ENCODE assay signal across 1 cellular context in the genomic region with DNA sequence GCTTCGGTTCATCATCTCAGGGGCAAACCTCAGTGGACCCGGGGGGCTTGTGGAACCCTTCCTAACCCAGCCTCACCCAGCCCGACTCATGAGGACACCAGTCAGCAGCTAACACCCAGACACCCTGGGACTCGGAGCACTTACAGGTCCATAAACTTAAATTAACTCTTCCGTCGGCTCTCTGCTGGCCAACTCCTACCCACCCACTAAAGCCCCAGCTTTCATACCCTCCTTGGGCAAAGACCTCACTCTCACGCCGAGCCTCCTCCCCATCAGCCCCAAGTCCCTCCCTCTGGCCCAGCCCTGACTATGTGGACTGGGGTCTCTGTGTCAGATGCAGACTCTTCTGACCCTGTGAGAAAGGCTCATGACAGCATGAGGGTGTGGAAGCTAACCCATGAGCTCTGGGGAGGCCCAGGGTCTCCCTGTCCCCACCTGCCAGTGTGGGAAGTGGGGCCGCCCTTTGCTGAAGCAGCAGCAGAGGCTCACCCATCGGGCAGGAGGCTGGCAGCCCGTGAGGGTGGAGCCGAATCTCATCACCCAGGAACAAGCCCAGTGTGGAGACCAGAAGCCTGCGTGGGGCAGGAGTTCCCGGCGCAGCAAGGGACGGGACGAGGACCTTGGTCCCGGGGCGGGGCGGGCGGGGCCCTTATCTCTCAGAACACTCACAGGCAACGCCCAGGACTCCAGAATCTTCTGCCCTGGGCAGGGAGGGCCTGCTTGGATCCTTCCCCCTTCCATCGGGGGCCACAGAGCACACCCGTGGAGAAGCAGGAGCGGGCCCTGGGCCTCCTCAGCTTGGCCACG.
TF ChIP-seq lines count a peak whose summit lies in the region.

No MANE protein-coding gene starts in this region.

TF ChIP-seq in WTC11, 78 proteins besides CTCF, POLR2A, EP300 and RAD21:
- TF ChIP-seq, protein P1, sequence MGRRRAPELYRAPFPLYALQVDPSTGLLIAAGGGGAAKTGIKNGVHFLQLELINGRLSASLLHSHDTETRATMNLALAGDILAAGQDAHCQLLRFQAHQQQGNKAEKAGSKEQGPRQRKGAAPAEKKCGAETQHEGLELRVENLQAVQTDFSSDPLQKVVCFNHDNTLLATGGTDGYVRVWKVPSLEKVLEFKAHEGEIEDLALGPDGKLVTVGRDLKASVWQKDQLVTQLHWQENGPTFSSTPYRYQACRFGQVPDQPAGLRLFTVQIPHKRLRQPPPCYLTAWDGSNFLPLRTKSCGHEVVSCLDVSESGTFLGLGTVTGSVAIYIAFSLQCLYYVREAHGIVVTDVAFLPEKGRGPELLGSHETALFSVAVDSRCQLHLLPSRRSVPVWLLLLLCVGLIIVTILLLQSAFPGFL (CRISPR knock-in tag; IDR thresholded peaks at IDR 0.05; ENCODE audit: borderline replicate concordance): no peak
- TF ChIP-seq NR1H2 (CRISPR knock-in tag; IDR thresholded peaks at IDR 0.05) (no peak), CDX4 (CRISPR knock-in tag; IDR thresholded peaks at IDR 0.05; ENCODE audit: borderline replicate concordance) (no peak)
- TF ChIP-seq, protein P2, sequence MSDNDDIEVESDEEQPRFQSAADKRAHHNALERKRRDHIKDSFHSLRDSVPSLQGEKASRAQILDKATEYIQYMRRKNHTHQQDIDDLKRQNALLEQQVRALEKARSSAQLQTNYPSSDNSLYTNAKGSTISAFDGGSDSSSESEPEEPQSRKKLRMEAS (CRISPR knock-in tag; IDR thresholded peaks at IDR 0.05): no peak
